ENCODE assay signal across 23 cellular contexts in the genomic region with DNA sequence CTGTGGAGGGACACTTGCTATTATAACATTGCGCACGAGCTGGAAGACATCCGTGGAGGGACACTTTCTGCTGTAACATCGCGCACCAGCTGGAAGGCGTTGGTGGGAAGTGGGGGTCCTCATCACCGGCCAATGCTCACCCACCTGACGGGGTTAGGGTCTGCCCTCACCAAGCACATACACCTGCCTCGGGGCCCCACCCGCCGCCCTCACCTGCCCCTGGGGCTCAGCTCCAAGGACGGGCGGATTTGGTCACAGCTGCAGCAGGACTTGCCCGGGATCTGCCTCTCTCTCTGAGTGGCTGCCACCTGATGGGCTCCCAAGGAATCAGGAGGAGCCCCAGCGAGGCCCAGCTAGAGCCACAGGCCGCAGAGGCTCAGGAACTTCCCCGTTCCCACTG. TPM values are rescaled to one million over a fixed set of nuclear protein-coding genes. Genes with fewer than 3 reads are reported as not detected.
DNase-seq lines count a peak whose midpoint lies in the region; ATAC-seq and TF ChIP-seq lines count a peak whose summit lies in the region.
"Had no signal": no experiment of that assay in that cellular context is flagged by ENCODE, and none has a peak within 500 bp of the region (broad histone marks: within the 10 kb centered on the region; RNA-seq: fewer than 3 reads in every experiment).

No MANE protein-coding gene starts in this region.

- no peak overlapping the region for H3K9ac ChIP-seq in mesenchymal stem cell (ENCODE audit: low read length)

- TF ChIP-seq CTCF in RWPE1 (conservative IDR thresholded peaks at IDR 0.05; ENCODE audit: low read depth) = no peak

- H3K4me3 Mint-ChIP-seq in stimulated activated naive CD8-positive, alpha-beta T cell treated with anti-CD3 and anti-CD28 coated beads, Interleukin-15, Interleukin-2, amounts not matched to agents 100 ng/mL and 50 ng/mL, for 24 hours = no peak overlapping the region
- H3K4me3 Mint-ChIP-seq: CD8-positive, alpha-beta T cell; H9 had no signal

- DNase-seq in stimulated activated naive CD8-positive, alpha-beta T cell treated with anti-CD3 and anti-CD28 coated beads, Interleukin-15, Interleukin-2, amounts not matched to agents 100 U/mL and 50 U/mL, for 24 hours = no peak
- DNase-seq in RWPE1 (ENCODE audit: low spot score) (no peak), mesenchymal stem cell (no peak), NCI-H524 (lab: John Stamatoyannopoulos, UW) (no peak), middle frontal gyrus (ENCODE audit: extremely low spot score, low spot score) (no peak)
- DNase-seq in activated naive CD4-positive, alpha-beta T cell treated with anti-CD3 and anti-CD28 coated beads, Interleukin-2, amount 50 U/mL, for 72 hours (ENCODE audit: low spot score in 2 of 2) = no peak
- no peak for DNase-seq in activated CD4-positive, alpha-beta T cell treated with anti-CD3 and anti-CD28 coated beads for 48 hours
- DNase-seq: BE2C; Calu3; CD8-positive, alpha-beta T cell; DMS53; EL; H9; KBM-7; NCI-H1105; NCI-H1694; NCI-H2081 treated with DMSO at 0.1 percent for 48 hours; NCI-H82; PC-3 had no signal

- H3K4me1 ChIP-seq in mesenchymal stem cell (ENCODE audit: control insufficient read depth, insufficient read depth, low read depth, low read length) = peaks cover 8% of the 10 kb centered on the region
- H3K4me1 ChIP-seq: BE2C had no signal

- H3K27ac ChIP-seq in RWPE1 = peak overlapping the region; percentile 75
- H3K27ac ChIP-seq in mesenchymal stem cell (ENCODE audit: low read length, poor library complexity, severe bottlenecking) = no peak overlapping the region
- H3K27ac ChIP-seq: SJSA1 had no signal

- no peak overlapping the region for H3K14ac ChIP-seq in mesenchymal stem cell (ENCODE audit: low read length in 2 of 2)

- no peak overlapping the region for H3K23ac ChIP-seq in mesenchymal stem cell (ENCODE audit: low read length in 2 of 2)

- H3K18ac ChIP-seq in mesenchymal stem cell (ENCODE audit: low read depth in 1 of 2, low read length in 2 of 2) = no peak overlapping the region

- 96% methylated on average over 16 of the region's 17 CpGs for WGBS in mesenchymal stem cell

- peaks cover 68 to 90% of the 10 kb centered on the region in 2 experiments for H3K36me3 ChIP-seq in mesenchymal stem cell (ENCODE audit: control insufficient read depth in 1 of 2, insufficient read depth in 2 of 2, low read depth in 1 of 2, low read length in 2 of 2)

- no peaks in the 10 kb centered on the region for H3K9me3 ChIP-seq in mesenchymal stem cell (ENCODE audit: control insufficient read depth, low read length)
- H3K9me3 ChIP-seq: BE2C, SJSA1 had no signal

- H2BK5ac ChIP-seq in mesenchymal stem cell (ENCODE audit: low read depth, low read length, poor library complexity, severe bottlenecking) = no peak overlapping the region

- H3K9me3 Mint-ChIP-seq in stimulated activated naive CD8-positive, alpha-beta T cell treated with anti-CD3 and anti-CD28 coated beads, Interleukin-15, Interleukin-2, amounts not matched to agents 100 ng/mL and 50 ng/mL, for 24 hours = no peaks in the 10 kb centered on the region
- H3K9me3 Mint-ChIP-seq in activated naive CD4-positive, alpha-beta T cell treated with anti-CD3 and anti-CD28 coated beads, Interleukin-2, amount 50 U/mL, for 72 hours = no peaks in the 10 kb centered on the region
- H3K9me3 Mint-ChIP-seq: CD8-positive, alpha-beta T cell; H9 had no signal

- peaks cover 29% of the 10 kb centered on the region for H3K79me1 ChIP-seq in mesenchymal stem cell (replicated peaks; ENCODE audit: low read length, poor library complexity, severe bottlenecking)

- H3K27ac Mint-ChIP-seq in stimulated activated naive CD8-positive, alpha-beta T cell treated with anti-CD3 and anti-CD28 coated beads, Interleukin-15, Interleukin-2, amounts not matched to agents 100 ng/mL and 50 ng/mL, for 24 hours = peak overlapping the region; percentile 71
- no peak overlapping the region for H3K27ac Mint-ChIP-seq in activated naive CD4-positive, alpha-beta T cell treated with anti-CD3 and anti-CD28 coated beads, Interleukin-2, amount 50 U/mL, for 72 hours
- H3K27ac Mint-ChIP-seq: CD8-positive, alpha-beta T cell had no signal

- H2BK120ac ChIP-seq in mesenchymal stem cell (ENCODE audit: low read depth, low read length) = no peak overlapping the region

- H3K36me3 Mint-ChIP-seq in stimulated activated naive CD8-positive, alpha-beta T cell treated with anti-CD3 and anti-CD28 coated beads, Interleukin-15, Interleukin-2, amounts not matched to agents 100 ng/mL and 50 ng/mL, for 24 hours (ENCODE audit: low read depth) = peaks cover 42% of the 10 kb centered on the region
- H3K36me3 Mint-ChIP-seq in activated naive CD4-positive, alpha-beta T cell treated with anti-CD3 and anti-CD28 coated beads, Interleukin-2, amount 50 U/mL, for 72 hours = no peaks in the 10 kb centered on the region

- H3K4ac ChIP-seq in mesenchymal stem cell (ENCODE audit: low read depth in 1 of 2, low read length in 2 of 2) = no peak overlapping the region

- no peaks in the 10 kb centered on the region for H3K27me3 Mint-ChIP-seq in stimulated activated naive CD8-positive, alpha-beta T cell treated with anti-CD3 and anti-CD28 coated beads, Interleukin-15, Interleukin-2, amounts not matched to agents 100 ng/mL and 50 ng/mL, for 24 hours

- no peak overlapping the region for H2BK12ac ChIP-seq in mesenchymal stem cell (ENCODE audit: low read length in 2 of 2)

- POLR2A ChIA-PET in RWPE1 (lab: Yijun Ruan, JAX; ENCODE audit: low non-redundant PET) = no interaction called here

- ATAC-seq in stimulated activated naive CD8-positive, alpha-beta T cell treated with anti-CD3 and anti-CD28 coated beads, Interleukin-15, Interleukin-2, amounts not matched to agents 100 U/mL and 50 U/mL, for 24 hours = no peak
- no peak for ATAC-seq in activated naive CD4-positive, alpha-beta T cell treated with anti-CD3 and anti-CD28 coated beads, Interleukin-2, amount 50 U/mL, for 72 hours
- ATAC-seq: CD8-positive, alpha-beta T cell; PC-3 had no signal

- no peak overlapping the region for H3K4me3 ChIP-seq in mesenchymal stem cell (ENCODE audit: insufficient read depth in 1 of 2, low read depth in 1 of 2, low read length in 2 of 2)
- H3K4me3 ChIP-seq: SJSA1 had no signal

- H2AFZ ChIP-seq in mesenchymal stem cell (ENCODE audit: low read depth, low read length) = no peak overlapping the region

- H4K8ac ChIP-seq in mesenchymal stem cell (ENCODE audit: low read length) = peak overlapping the region; percentile 24

- no peak overlapping the region for H4K91ac ChIP-seq in mesenchymal stem cell (ENCODE audit: low read length)

- no peak overlapping the region for H2AK5ac ChIP-seq in mesenchymal stem cell (ENCODE audit: low read length, severe bottlenecking)

- H3K4me1 Mint-ChIP-seq in stimulated activated naive CD8-positive, alpha-beta T cell treated with anti-CD3 and anti-CD28 coated beads, Interleukin-15, Interleukin-2, amounts not matched to agents 100 ng/mL and 50 ng/mL, for 24 hours (ENCODE audit: low read depth) = peaks cover 63% of the 10 kb centered on the region

- CTCF ChIA-PET in RWPE1 (lab: Yijun Ruan, JAX) = interaction anchor here (0.6 kb wide), 2 partner anchors 8 to 11 kb away, joined by 3 read pairs; no protein-coding TSS in a partner anchor

- H3K27me3 ChIP-seq in mesenchymal stem cell (ENCODE audit: control insufficient read depth in 1 of 2, insufficient read depth in 1 of 2, low read length in 2 of 2) = no peaks in the 10 kb centered on the region
- H3K27me3 ChIP-seq: BE2C, SJSA1 had no signal

- H2BK15ac ChIP-seq in mesenchymal stem cell (ENCODE audit: low read depth, poor library complexity, severe bottlenecking) = no peak overlapping the region

- H3K4me2 ChIP-seq in mesenchymal stem cell (ENCODE audit: low read length, poor library complexity, severe bottlenecking) = no peak overlapping the region

RNA-seq across cellular contexts. Expression of a gene that starts 38.6 kb away (rescaled TPM):
- polyA plus RNA-seq in mesenchymal stem cell (2013, experiment 1 of 2) = not detected
- not detected for polyA plus RNA-seq in mesenchymal stem cell (2013, experiment 2 of 2)
- total RNA-seq in activated naive CD4-positive, alpha-beta T cell treated with anti-CD3 and anti-CD28 coated beads, Interleukin-2, amount 50 U/mL, for 72 hours = not detected
- total RNA-seq: A172; Calu3; CD8-positive, alpha-beta T cell; NCI-H460; PC-3; SJSA1 had no signal

RNA-seq across cellular contexts. Expression of a gene that starts 39.9 kb away (rescaled TPM):
- polyA plus RNA-seq in mesenchymal stem cell (2013, experiment 1 of 2) = 32.9 TPM
- 33.5 TPM for polyA plus RNA-seq in mesenchymal stem cell (2013, experiment 2 of 2)
- total RNA-seq in activated naive CD4-positive, alpha-beta T cell treated with anti-CD3 and anti-CD28 coated beads, Interleukin-2, amount 50 U/mL, for 72 hours = 10 to 100 TPM; 29.2 to 37.6 TPM
